Comparison of ENCODE assay signal across 29 cellular contexts in the genomic region with DNA sequence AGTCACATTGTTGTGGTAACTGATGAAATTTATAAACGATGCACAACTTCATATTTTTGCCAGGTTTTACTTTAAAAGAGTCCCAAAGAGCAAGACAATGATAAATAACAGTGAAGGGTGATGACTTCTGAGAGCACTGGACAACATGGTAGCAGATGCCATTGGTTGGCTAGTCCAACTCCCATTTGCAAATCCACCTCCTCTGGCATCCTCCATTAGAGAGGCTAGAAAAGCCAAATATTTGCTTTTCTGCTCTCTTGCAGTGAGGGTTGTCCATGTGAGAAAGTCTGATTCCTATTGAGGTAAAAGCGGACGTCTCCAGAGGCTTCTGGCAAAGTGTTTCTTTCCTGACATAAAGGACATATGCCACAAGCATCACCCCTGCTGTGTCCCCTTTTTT.
"Had no signal": no experiment of that assay in that cellular context is flagged by ENCODE, and none has a peak within 500 bp of the region (broad histone marks: within the 10 kb centered on the region; RNA-seq: fewer than 3 reads in every experiment).

No MANE protein-coding gene starts in this region.

- H3K36me3 ChIP-seq: adrenal gland, breast epithelium had no signal

- H3K4me3 ChIP-seq: adrenal gland, body of pancreas, breast epithelium, coronary artery, dorsolateral prefrontal cortex had no signal

- ATAC-seq: activated CD4-positive, alpha-beta T cell treated with anti-CD3 and anti-CD28 coated beads for 36 hours; activated CD8-positive, alpha-beta memory T cell treated with anti-CD3 and anti-CD28 coated beads, Interleukin-2, amount 10 ng/mL, durations not matched to agents 7 days and 5 days; activated CD8-positive, alpha-beta T cell treated with anti-CD3 and anti-CD28 coated beads, Interleukin-2, amount 10 ng/mL, durations not matched to agents 7 days and 5 days; activated naive CD8-positive, alpha-beta T cell treated with anti-CD3 and anti-CD28 coated beads, Interleukin-2, amount 50 U/mL, for 24 hours; body of pancreas; T-helper 17 cell had no signal

- H3K27me3 ChIP-seq: adrenal gland, body of pancreas, breast epithelium had no signal

- H3K4me1 ChIP-seq: adrenal gland, body of pancreas, breast epithelium had no signal

- H3K9me3 ChIP-seq: adrenal gland, body of pancreas, breast epithelium had no signal

- FAIRE-seq: frontal cortex had no signal

- H3K27ac ChIP-seq: adrenal gland, body of pancreas, breast epithelium, coronary artery, dorsolateral prefrontal cortex had no signal

- DNase-seq: activated CD4-positive, alpha-beta memory T cell treated with anti-CD3 and anti-CD28 coated beads for 36 hours; activated CD4-positive, alpha-beta T cell treated with anti-CD3 and anti-CD28 coated beads for 36 hours; activated CD4-positive, alpha-beta T cell treated with anti-CD3 and anti-CD28 coated beads, Interleukin-2, amount 10 ng/mL, durations not matched to agents 24 days and 14 days; activated CD4-positive, CD25-positive, alpha-beta regulatory T cell; activated CD4-positive, CD25-positive, alpha-beta regulatory T cell treated with anti-CD3 and anti-CD28 coated beads, Interleukin-2, amount 50 U/mL, for 72 hours; activated CD8-positive, alpha-beta memory T cell treated with anti-CD3 and anti-CD28 coated beads, Interleukin-2, amount 10 ng/mL, durations not matched to agents 7 days and 5 days; activated CD8-positive, alpha-beta memory T cell treated with anti-CD3 and anti-CD28 coated beads, Interleukin-2, amount 50 U/mL, for 4 hours; activated CD8-positive, alpha-beta T cell treated with anti-CD3 and anti-CD28 coated beads, Interleukin-2, amount 10 ng/mL, durations not matched to agents 7 days and 5 days; activated effector memory CD4-positive, alpha-beta T cell treated with anti-CD3 and anti-CD28 coated beads, Interleukin-2, amount 50 U/mL, for 16 hours; activated naive CD4-positive, alpha-beta T cell treated with anti-CD3 and anti-CD28 coated beads for 36 hours; activated naive CD8-positive, alpha-beta T cell treated with anti-CD3 and anti-CD28 coated beads for 36 hours; activated naive CD8-positive, alpha-beta T cell treated with anti-CD3 and anti-CD28 coated beads, Interleukin-2, amount 50 U/mL, for 24 hours; activated T-cell treated with anti-CD3 and anti-CD28 coated beads, Interleukin-2, amount 50 U/mL, for 1 hour; activated T-cell treated with anti-CD3 and anti-CD28 coated beads, Interleukin-2, amount 50 U/mL, for 48 hours; adrenal gland; amygdala; aorta; body of pancreas; dorsolateral prefrontal cortex; effector memory CD4-positive, alpha-beta T cell; endodermal cell; foreskin fibroblast; head of caudate nucleus; T-helper 1 cell; T-helper 17 cell; T1000 had no signal
